Comparison of ENCODE assay signal across 8 cellular contexts in the genomic region with DNA sequence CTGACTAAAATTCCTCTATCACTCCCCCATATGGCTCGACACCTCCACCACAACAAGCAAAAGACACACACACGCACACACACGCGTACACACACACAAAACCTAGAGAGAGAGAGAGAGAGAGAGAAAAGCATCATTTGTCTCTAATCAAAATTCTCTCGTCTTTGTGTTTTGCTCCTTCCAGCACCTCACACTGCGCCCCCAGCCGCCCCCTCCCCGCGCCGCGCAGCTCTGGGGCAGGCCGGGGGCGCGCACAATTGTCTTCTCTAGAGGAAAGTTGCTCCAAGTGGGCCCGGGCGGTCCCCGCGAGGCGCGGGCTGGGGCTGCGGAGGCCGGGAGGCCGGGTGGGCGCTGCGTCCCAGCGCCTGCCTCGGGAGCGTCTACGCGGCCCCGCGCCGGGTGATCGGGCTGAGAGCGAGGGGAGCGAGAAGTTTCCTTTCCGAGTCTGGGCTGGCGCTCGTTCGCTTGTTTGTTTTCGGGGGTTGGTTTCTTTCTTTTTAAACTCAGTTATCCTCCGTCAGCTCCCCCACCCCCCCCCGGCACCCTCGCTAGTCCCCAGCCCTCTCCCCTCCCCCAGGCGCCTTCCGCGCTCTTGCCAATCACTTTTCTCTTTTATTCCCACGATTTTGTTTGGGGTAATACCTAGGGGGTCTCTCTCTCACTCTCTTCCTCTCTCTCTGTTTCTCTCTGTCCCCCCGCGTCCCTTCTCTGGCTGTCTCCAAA.
A peak's percentile ranks its signal among the peaks of the same experiment; 100 is the strongest.
DNase-seq lines count a peak whose midpoint lies in the region; ATAC-seq lines count a peak whose summit lies in the region.

No MANE protein-coding gene starts in this region.

- H3K9me3 ChIP-seq in ES-I3 (ENCODE audit: control insufficient read depth, insufficient read depth, low read length) (no peaks in the 10 kb centered on the region), adipocyte (ENCODE audit: control insufficient read depth, low read length) (no peaks in the 10 kb centered on the region), iPS-15b (ENCODE audit: control insufficient read depth, insufficient read depth, low read length) (no peaks in the 10 kb centered on the region)

- H3K9ac ChIP-seq in ES-I3 (ENCODE audit: low read depth, low read length) (peak overlapping the region; percentile 64; the same call in 1 of the 2 replicates), adipocyte (ENCODE audit: low read length) (peak overlapping the region; percentile 99), iPS-15b (ENCODE audit: low read depth, low read length) (no peak overlapping the region)

- DNase-seq in NCI-H2171 (lab: John Stamatoyannopoulos, UW) (peak; percentile 41), adipocyte (ENCODE audit: low read depth) (peak; percentile 78), skeletal muscle cell (ENCODE audit: low read depth) (no peak)

- H3K4me1 ChIP-seq in ES-I3 (ENCODE audit: insufficient read depth, low read length) (peaks cover 41% of the 10 kb centered on the region), adipocyte (ENCODE audit: control insufficient read depth, insufficient read depth, low read length) (peaks cover 42% of the 10 kb centered on the region), iPS-15b (ENCODE audit: control insufficient read depth, insufficient read depth, low read length) (peaks cover 35% of the 10 kb centered on the region)

- no peaks in the 10 kb centered on the region for H3K36me3 ChIP-seq in ES-I3 (ENCODE audit: insufficient read depth, low read length)
- H3K36me3 ChIP-seq in adipocyte (ENCODE audit: control insufficient read depth, insufficient read depth, low read length, severe bottlenecking): peaks cover 4% of the 10 kb centered on the region
- H3K36me3 ChIP-seq in iPS-15b (ENCODE audit: control insufficient read depth, insufficient read depth, low read length): no peaks in the 10 kb centered on the region

- H3K4me3 ChIP-seq in adipocyte (ENCODE audit: low read length) (peak overlapping the region; percentile 86), iPS-15b (ENCODE audit: low read depth, low read length) (peak overlapping the region; percentile 42), skeletal muscle cell (ENCODE audit: low read depth, low read length) (peak overlapping the region; percentile 90)

- H3K27me3 ChIP-seq in adipocyte (replicated peaks; ENCODE audit: control insufficient read depth, insufficient read depth, low read length) (no peaks in the 10 kb centered on the region), iPS-15b (ENCODE audit: control insufficient read depth, insufficient read depth, low read length) (peaks cover 84% of the 10 kb centered on the region)

- ATAC-seq in HG02840 (IDR thresholded peaks at IDR 0.05; ENCODE audit: low FRiP score, unreplicated experiment): no peak
- ATAC-seq in GM19452 (IDR thresholded peaks at IDR 0.05; ENCODE audit: unreplicated experiment): no peak
- ATAC-seq in GM21825 (IDR thresholded peaks at IDR 0.05; ENCODE audit: unreplicated experiment): no peak
